Comparison of ENCODE assay signal across 8 cellular contexts in the genomic region with DNA sequence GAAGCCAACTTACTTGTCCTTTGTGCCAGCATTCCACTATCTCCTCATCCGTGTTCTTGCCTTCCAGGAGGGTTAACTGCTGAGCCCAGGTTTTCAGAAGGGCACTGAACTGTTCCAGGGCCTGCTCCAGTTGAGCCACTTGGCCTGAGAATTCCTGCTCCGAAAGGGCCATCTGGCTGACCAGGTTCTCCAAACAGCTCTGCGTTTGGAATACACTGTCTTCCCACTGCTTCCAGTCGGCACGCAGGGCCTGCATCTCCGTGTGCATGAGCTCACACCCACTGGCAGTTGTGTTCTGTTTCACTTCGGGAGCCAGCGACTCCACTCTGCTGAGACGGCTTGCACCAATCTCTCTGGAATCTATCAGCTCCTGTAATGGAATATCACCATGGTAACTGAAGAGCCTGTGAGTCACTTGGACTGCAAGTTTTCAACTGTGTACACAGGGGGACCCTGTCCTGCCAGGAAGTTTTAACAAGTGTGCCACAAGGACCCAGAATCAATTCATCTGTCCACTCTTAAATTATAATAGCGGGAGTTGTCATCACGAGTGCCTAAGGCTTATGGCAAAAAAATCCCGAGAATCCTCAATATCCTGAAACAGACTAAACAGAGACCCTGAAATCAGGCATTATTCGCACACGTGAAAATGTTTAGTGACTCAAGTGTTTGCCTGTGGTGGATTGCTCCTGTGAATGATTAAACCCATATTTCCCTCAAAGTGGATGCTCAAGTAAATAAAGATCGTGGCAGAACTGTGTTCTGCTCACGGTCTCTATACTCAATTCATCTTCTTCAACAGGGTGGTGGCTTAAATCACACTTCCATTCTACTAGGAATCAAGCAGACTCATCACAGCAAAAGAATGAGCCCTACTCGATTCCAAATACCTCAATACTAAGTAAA.
DNase-seq lines count a peak whose midpoint lies in the region; ATAC-seq, FAIRE-seq and TF ChIP-seq lines count a peak whose summit lies in the region.

No MANE protein-coding gene starts in this region.

- H3K4me3 ChIP-seq in bronchial epithelial cell (ENCODE audit: low read depth, low read length) (peak overlapping the region; percentile 39), skeletal muscle tissue (ENCODE audit: low read length in 3 of 3) (peak overlapping the region; percentile 71 to 80 (median 80))
- H3K4me3 ChIP-seq in CD8-positive, alpha-beta memory T cell (ENCODE audit: low read length) = no peak overlapping the region

- H3K27me3 ChIP-seq in bronchial epithelial cell (ENCODE audit: control insufficient read depth, insufficient read depth, low read length) (no peaks in the 10 kb centered on the region), skeletal muscle tissue (ENCODE audit: control insufficient read depth in 3 of 3, insufficient read depth in 3 of 3, low read length in 3 of 3) (no peaks in the 10 kb centered on the region)
- H3K27me3 ChIP-seq in CD8-positive, alpha-beta memory T cell (ENCODE audit: insufficient read depth, low read length, poor library complexity, severe bottlenecking) = no peaks in the 10 kb centered on the region

- H3K9me3 ChIP-seq in skeletal muscle tissue (ENCODE audit: control insufficient read depth in 3 of 3, low read length in 3 of 3) = no peaks in the 10 kb centered on the region
- no peaks in the 10 kb centered on the region for H3K9me3 ChIP-seq in CD8-positive, alpha-beta memory T cell (ENCODE audit: low read length)

- peak overlapping the region; percentile 79 to 94 (median 85) for H3K9ac ChIP-seq in skeletal muscle tissue (ENCODE audit: low read depth in 1 of 3, low read length in 3 of 3)

- H3K36me3 ChIP-seq in bronchial epithelial cell (ENCODE audit: control insufficient read depth, insufficient read depth, low read length) (no peaks in the 10 kb centered on the region), skeletal muscle tissue (ENCODE audit: control insufficient read depth in 3 of 3, insufficient read depth in 3 of 3, low read length in 3 of 3) (peaks cover 0 to 1% (median 0%) of the 10 kb centered on the region in 3 donors)
- H3K36me3 ChIP-seq in CD8-positive, alpha-beta memory T cell (ENCODE audit: insufficient read depth, low read length) = no peaks in the 10 kb centered on the region

- FAIRE-seq in bronchial epithelial cell (lab: Jason Lieb, UNC) = no peak
- peak; percentile 84 for FAIRE-seq in islet of Langerhans (lab: Jason Lieb, UNC)

- CTCF ChIA-PET in CD8-positive, alpha-beta memory T cell (lab: Charles Lee) = no interaction called here

- no peak for ATAC-seq in HG03571 (IDR thresholded peaks at IDR 0.05; ENCODE audit: unreplicated experiment)

- H3K4me1 Mint-ChIP-seq in CD8-positive, alpha-beta memory T cell = peaks cover 1 to 7% (median 6%) of the 10 kb centered on the region in 3 donors

- peak overlapping the region; percentile 92 for H3K27ac ChIP-seq in skeletal muscle tissue (ENCODE audit: low read depth, low read length)
- H3K27ac ChIP-seq in CD8-positive, alpha-beta memory T cell (ENCODE audit: low read depth, low read length) = no peak overlapping the region

- no peak for TF ChIP-seq CTCF in bronchial epithelial cell (IDR thresholded peaks at IDR 0.05; ENCODE audit: insufficient read depth, low read length, severe bottlenecking)

- H3K27me3 Mint-ChIP-seq in CD8-positive, alpha-beta memory T cell = no peaks in the 10 kb centered on the region

- H3K9me3 Mint-ChIP-seq in CD8-positive, alpha-beta memory T cell = no peaks in the 10 kb centered on the region

- peaks cover 3 to 14% (median 4%) of the 10 kb centered on the region in 3 donors for H3K36me3 Mint-ChIP-seq in CD8-positive, alpha-beta memory T cell

- H3K27ac Mint-ChIP-seq in CD8-positive, alpha-beta memory T cell = peak overlapping the region in 2 of 8 donors; percentile 66 to 70

- POLR2A ChIA-PET in CD8-positive, alpha-beta memory T cell (lab: Charles Lee) = no interaction called here

- DNase-seq in HT1080 (ENCODE audit: low read depth) (peak; percentile 84), bronchial epithelial cell (ENCODE audit: low read depth) (peak; percentile 78), cortex of kidney (lab: John Stamatoyannopoulos, UW) (no peak), NCI-H2196 treated with DMSO at 0.1 percent for 48 hours (lab: John Stamatoyannopoulos, UW; ENCODE audit: unreplicated experiment) (no peak)
- no peak for DNase-seq in CD8-positive, alpha-beta memory T cell

- H3K4me3 Mint-ChIP-seq in CD8-positive, alpha-beta memory T cell = no peak overlapping the region

- H3K4me1 ChIP-seq in skeletal muscle tissue (ENCODE audit: control insufficient read depth in 3 of 3, insufficient read depth in 3 of 3, low read length in 3 of 3) = peaks cover 0 to 10% (median 3%) of the 10 kb centered on the region in 3 donors
- H3K4me1 ChIP-seq in CD8-positive, alpha-beta memory T cell (ENCODE audit: insufficient read depth, low read length) = no peaks in the 10 kb centered on the region

Comparison
In these comparisons a context has a peak if more than half of its experiments do, and no peak if none do; other contexts are left out.
1. DNase-seq: peak in HT1080 (single experiment) and bronchial epithelial cell (single experiment); none in cortex of kidney (single experiment), NCI-H2196 treated with DMSO at 0.1 percent for 48 hours (single experiment) and CD8-positive, alpha-beta memory T cell (0 of 5).